In genomic region chr12:16198884-16199283, GRCh38 we compare ENCODE assay signal across 10 cellular contexts.
A peak's percentile ranks its signal among the peaks of the same experiment; 100 is the strongest.
DNase-seq lines count a peak whose midpoint lies in the region; ATAC-seq, FAIRE-seq and TF ChIP-seq lines count a peak whose summit lies in the region.
"Had no signal": no experiment of that assay in that cellular context is flagged by ENCODE, and none has a peak within 500 bp of the region (broad histone marks: within the 10 kb centered on the region; RNA-seq: fewer than 3 reads in every experiment).

No MANE protein-coding gene starts in this region.

- no peaks in the 10 kb centered on the region for H3K36me3 ChIP-seq in kidney (ENCODE audit: control insufficient read depth in 1 of 2, insufficient read depth in 2 of 2, low read length in 2 of 2)

- H3K27me3 Mint-ChIP-seq in glutamatergic neuron (ENCODE audit: unreplicated experiment) = no peaks in the 10 kb centered on the region
- H3K27me3 Mint-ChIP-seq in effector memory CD8-positive, alpha-beta T cell = no peaks in the 10 kb centered on the region

- no peaks in the 10 kb centered on the region for H3K9me3 Mint-ChIP-seq in glutamatergic neuron (ENCODE audit: unreplicated experiment)
- H3K9me3 Mint-ChIP-seq in effector memory CD8-positive, alpha-beta T cell = peaks cover 0 to 9% of the 10 kb centered on the region in 2 donors

- H3K4me1 Mint-ChIP-seq in glutamatergic neuron (ENCODE audit: low read depth, unreplicated experiment) = no peaks in the 10 kb centered on the region
- no peaks in the 10 kb centered on the region for H3K4me1 Mint-ChIP-seq in effector memory CD8-positive, alpha-beta T cell (ENCODE audit: low read depth in 2 of 2)

- peaks cover 13% of the 10 kb centered on the region for H3K36me3 Mint-ChIP-seq in glutamatergic neuron (ENCODE audit: unreplicated experiment)
- peaks cover 3% of the 10 kb centered on the region for H3K36me3 Mint-ChIP-seq in effector memory CD8-positive, alpha-beta T cell (ENCODE audit: insufficient read depth)

- TF ChIP-seq CTCF in glutamatergic neuron (IDR thresholded peaks at IDR 0.05; ENCODE audit: partially characterized antibody, unreplicated experiment) (no peak), kidney (IDR thresholded peaks at IDR 0.05; ENCODE audit: borderline replicate concordance, extremely low read depth, insufficient read depth) (no peak)

- no peak overlapping the region for H3K27ac Mint-ChIP-seq in glutamatergic neuron (ENCODE audit: unreplicated experiment)
- no peak overlapping the region for H3K27ac Mint-ChIP-seq in effector memory CD8-positive, alpha-beta T cell

- peak; percentile 92 for ATAC-seq in GM18909 (IDR thresholded peaks at IDR 0.05; ENCODE audit: poor library complexity, unreplicated experiment)
- peak; percentile 97 for ATAC-seq in HG02678 (IDR thresholded peaks at IDR 0.05; ENCODE audit: unreplicated experiment)
- no peak for ATAC-seq in effector memory CD8-positive, alpha-beta T cell (replicated peaks)

- in situ Hi-C loops in KBM-7 (cut with MboI; ENCODE audit: low pct_unique_long_range_greater_than_20kb, low sequenced_read_pairs) = loop anchor here (25.0 kb wide), 1 partner anchor 163 kb away; no protein-coding TSS in a partner anchor

- intact Hi-C loops in posterior vena cava (cut with DNase I) (no loop called here), kidney (cut with DNase I) (no loop called here)

- no peak overlapping the region for H3K27ac ChIP-seq in kidney (ENCODE audit: low read depth in 2 of 2, low read length in 2 of 2)
- H3K27ac ChIP-seq: parathyroid adenoma had no signal

- no peak for FAIRE-seq in kidney (lab: Jason Lieb, UNC)

- peaks cover 0 to 2% of the 10 kb centered on the region in 2 donors for H3K9me3 ChIP-seq in kidney (ENCODE audit: control insufficient read depth in 1 of 2, low read length in 2 of 2)

- no peak overlapping the region for H3K9ac ChIP-seq in kidney (ENCODE audit: low read length in 2 of 2)
- H3K9ac ChIP-seq: parathyroid adenoma had no signal

- no peak overlapping the region for H3K4me3 Mint-ChIP-seq in glutamatergic neuron (ENCODE audit: unreplicated experiment)
- no peak overlapping the region for H3K4me3 Mint-ChIP-seq in effector memory CD8-positive, alpha-beta T cell

- H3K4me1 ChIP-seq in kidney (ENCODE audit: control insufficient read depth in 1 of 2, insufficient read depth in 1 of 2, low read depth in 1 of 2, low read length in 2 of 2) = no peaks in the 10 kb centered on the region
- H3K4me1 ChIP-seq: parathyroid adenoma had no signal

- H3K4me3 ChIP-seq in kidney (ENCODE audit: low read length in 2 of 2) = no peak overlapping the region

- DNase-seq in KBM-7 (peak; percentile 80), glutamatergic neuron (peak; percentile 14), posterior vena cava (ENCODE audit: low spot score) (no peak), kidney (no peak), KG1 (lab: John Stamatoyannopoulos, UW) (no peak)
- DNase-seq in effector memory CD8-positive, alpha-beta T cell = no peak
- DNase-seq: DMS79 treated with DMSO at 0.1 percent for 48 hours had no signal

Comparison
In these comparisons a context has a peak if more than half of its experiments do, and no peak if none do; other contexts are left out.
1. DNase-seq: peak in KBM-7 (single experiment) and glutamatergic neuron (single experiment); none in posterior vena cava (single experiment), effector memory CD8-positive, alpha-beta T cell (0 of 3), kidney (single experiment) and KG1 (single experiment).